ENCODE assay signal across 8 cellular contexts in the genomic region with DNA sequence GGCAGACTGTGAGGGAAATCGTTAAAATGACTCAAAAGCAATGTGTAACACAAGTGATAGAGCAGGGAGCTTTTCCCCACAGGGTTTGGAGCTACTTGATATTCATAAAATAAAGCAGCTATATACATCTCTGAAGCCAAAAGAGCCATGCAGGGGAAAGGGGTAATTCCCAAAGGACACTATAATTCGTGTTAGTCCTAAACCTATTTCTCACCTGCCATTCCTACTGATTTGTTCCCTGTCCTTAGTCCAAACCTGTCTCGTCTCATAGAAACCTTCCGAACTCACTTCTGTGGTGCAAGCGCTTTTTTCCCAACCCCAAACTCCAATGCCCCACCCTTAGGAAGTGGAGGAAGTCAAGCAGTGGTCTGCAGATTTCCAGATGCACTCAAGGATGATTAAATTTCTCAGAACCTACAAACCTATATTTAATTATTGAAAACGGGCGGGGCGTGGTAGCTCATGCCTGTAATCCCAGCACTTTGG. TPM values are rescaled to one million over a fixed set of nuclear protein-coding genes. Genes with fewer than 3 reads are reported as not detected.
A peak's percentile ranks its signal among the peaks of the same experiment; 100 is the strongest.
DNase-seq lines count a peak whose midpoint lies in the region; ATAC-seq, FAIRE-seq and TF ChIP-seq lines count a peak whose summit lies in the region.

No MANE protein-coding gene starts in this region.

- H3K27me3 Mint-ChIP-seq in activated CD4-positive, alpha-beta T cell treated with anti-CD3 and anti-CD28 coated beads, Interleukin-2, amount 10 ng/mL, durations not matched to agents 7 days and 5 days = no peaks in the 10 kb centered on the region

- peak overlapping the region; percentile 97 for H3K27ac Mint-ChIP-seq in activated CD4-positive, alpha-beta T cell treated with anti-CD3 and anti-CD28 coated beads, Interleukin-2, amount 10 ng/mL, durations not matched to agents 7 days and 5 days

- H3K4me3 ChIP-seq in SJCRH30 = peak overlapping the region; percentile 61
- H3K4me3 ChIP-seq in esophagus (ENCODE audit: low read depth in 1 of 2, low read length in 2 of 2) = peak overlapping the region; percentile 66 to 83
- H3K4me3 ChIP-seq in pancreas = peak overlapping the region; percentile 72 to 92 (median 86)

- POLR2A ChIA-PET in activated CD4-positive, alpha-beta T cell treated with anti-CD3 and anti-CD28 coated beads, Interleukin-2, amount 10 ng/mL, durations not matched to agents 7 days and 5 days (lab: Charles Lee) = interaction anchor here (0.6 to 1.5 kb wide), 2 partner anchors 18 to 23 kb away, joined by 3 to 17 read pairs; no protein-coding TSS in a partner anchor

- CTCF ChIA-PET in activated CD4-positive, alpha-beta T cell treated with anti-CD3 and anti-CD28 coated beads, Interleukin-2, amount 10 ng/mL, durations not matched to agents 7 days and 5 days (lab: Charles Lee) = interaction anchor here (1.2 kb wide), 2 partner anchors 17 to 23 kb away, joined by 4 to 6 read pairs; no protein-coding TSS in a partner anchor

- peaks cover 37% of the 10 kb centered on the region for H3K4me1 Mint-ChIP-seq in activated CD4-positive, alpha-beta T cell treated with anti-CD3 and anti-CD28 coated beads, Interleukin-2, amount 10 ng/mL, durations not matched to agents 7 days and 5 days

- peaks cover 16% of the 10 kb centered on the region for H3K36me3 Mint-ChIP-seq in activated CD4-positive, alpha-beta T cell treated with anti-CD3 and anti-CD28 coated beads, Interleukin-2, amount 10 ng/mL, durations not matched to agents 7 days and 5 days (ENCODE audit: low read depth)

- intact Hi-C loops in pancreas (cut with DNase I) = no loop called here

- H3K27me3 ChIP-seq in SJCRH30 (no peaks in the 10 kb centered on the region), esophagus (ENCODE audit: control insufficient read depth in 1 of 2, insufficient read depth in 2 of 2, low read length in 2 of 2) (no peaks in the 10 kb centered on the region), pancreas (no peaks in the 10 kb centered on the region)

- H3K9me3 ChIP-seq in SJCRH30 (replicated peaks) (no peaks in the 10 kb centered on the region), esophagus (ENCODE audit: control insufficient read depth in 2 of 2, insufficient read depth in 1 of 2, low read depth in 1 of 2, low read length in 1 of 2) (no peaks in the 10 kb centered on the region), pancreas (no peaks in the 10 kb centered on the region)

- H3K36me3 ChIP-seq in SJCRH30 = peaks cover 17% of the 10 kb centered on the region
- no peaks in the 10 kb centered on the region for H3K36me3 ChIP-seq in esophagus (ENCODE audit: control insufficient read depth in 2 of 2, insufficient read depth in 2 of 2, low read length in 1 of 2)
- no peaks in the 10 kb centered on the region for H3K36me3 ChIP-seq in pancreas

- WGBS in esophagus, 2 donors = 23 to 27% methylated on average over 8 of the region's 8 CpGs
- WGBS in pancreas, 2 donors = 33 to 38% methylated on average over 8 of the region's 8 CpGs

- H3K9me3 Mint-ChIP-seq in activated CD4-positive, alpha-beta T cell treated with anti-CD3 and anti-CD28 coated beads, Interleukin-2, amount 10 ng/mL, durations not matched to agents 7 days and 5 days = no peaks in the 10 kb centered on the region

- H3K4me1 ChIP-seq in SJCRH30 = peaks cover 8% of the 10 kb centered on the region
- no peaks in the 10 kb centered on the region for H3K4me1 ChIP-seq in esophagus (ENCODE audit: control insufficient read depth in 2 of 2, insufficient read depth in 2 of 2, low read length in 1 of 2)
- peaks cover 14 to 18% (median 16%) of the 10 kb centered on the region in 3 donors for H3K4me1 ChIP-seq in pancreas

- H3K27ac ChIP-seq in SJCRH30 = peak overlapping the region; percentile 96
- H3K27ac ChIP-seq in esophagus (ENCODE audit: low read depth in 2 of 2, low read length in 1 of 2) = peak overlapping the region; percentile 89 to 90
- peak overlapping the region; percentile 88 to 97 (median 93) for H3K27ac ChIP-seq in pancreas

- ATAC-seq in pancreas (no peak), GM21367 (IDR thresholded peaks at IDR 0.05; ENCODE audit: unreplicated experiment) (no peak)

- no peak for TF ChIP-seq CTCF in pancreas (IDR thresholded peaks at IDR 0.05)

- FAIRE-seq in pancreas (lab: Jason Lieb, UNC) = no peak

- no peak for DNase-seq in activated CD4-positive, alpha-beta T cell treated with anti-CD3 and anti-CD28 coated beads, Interleukin-2, amount 10 ng/mL, durations not matched to agents 7 days and 5 days
- no peak for DNase-seq in activated CD4-positive, alpha-beta T cell treated with anti-CD3 and anti-CD28 coated beads for 48 hours
- peak in 1 of 2 experiments; percentile 34 for DNase-seq in SJCRH30
- DNase-seq in pancreas = no peak
- no peak for DNase-seq in OCI-M1 (lab: John Stamatoyannopoulos, UW)
- no peak for DNase-seq in NCI-H2081 treated with DMSO at 0.1 percent for 48 hours (lab: John Stamatoyannopoulos, UW)

- H3K4me3 Mint-ChIP-seq in activated CD4-positive, alpha-beta T cell treated with anti-CD3 and anti-CD28 coated beads, Interleukin-2, amount 10 ng/mL, durations not matched to agents 7 days and 5 days = peak overlapping the region; percentile 91

RNA-seq across cellular contexts. Expression of gene HNRNPR, which starts 0.9 kb away (rescaled TPM):
- 100 to 1,000 TPM; 216 to 221 TPM for total RNA-seq in activated CD4-positive, alpha-beta T cell treated with anti-CD3 and anti-CD28 coated beads, Interleukin-2, amount 10 ng/mL, durations not matched to agents 7 days and 5 days
- 342 and 380 TPM in 2 replicates for total RNA-seq in SJCRH30 (2014; rRNA removed; shearing (Covaris generic))
- 10 to 100 TPM; 46.5 to 62.3 TPM for polyA plus RNA-seq in esophagus
- 10 to 100 TPM; 27.6 to 57.8 (median 46.7) TPM for total RNA-seq in pancreas
- 10 to 100 TPM; 30.8 to 46.7 TPM for polyA plus RNA-seq in pancreas

RNA-seq across cellular contexts. Expression of gene ZNF436, which starts 24.6 kb away (rescaled TPM):
- 1 to 10 TPM; 6.7 to 8.1 TPM for total RNA-seq in activated CD4-positive, alpha-beta T cell treated with anti-CD3 and anti-CD28 coated beads, Interleukin-2, amount 10 ng/mL, durations not matched to agents 7 days and 5 days
- total RNA-seq in SJCRH30 (2014; rRNA removed; shearing (Covaris generic)) = 13.8 and 15.8 TPM in 2 replicates
- polyA plus RNA-seq in esophagus (1 to 10 TPM; 6.2 to 9.6 TPM), pancreas (1 to 10 TPM; 2.1 to 3.9 TPM)
- 10 to 100 TPM in 1 of 6 donors, 1 to 10 TPM in 5; 3.7 to 11.8 (median 4.5) TPM for total RNA-seq in pancreas
